8 cellular contexts compared by ENCODE assay signal in the genomic region with DNA sequence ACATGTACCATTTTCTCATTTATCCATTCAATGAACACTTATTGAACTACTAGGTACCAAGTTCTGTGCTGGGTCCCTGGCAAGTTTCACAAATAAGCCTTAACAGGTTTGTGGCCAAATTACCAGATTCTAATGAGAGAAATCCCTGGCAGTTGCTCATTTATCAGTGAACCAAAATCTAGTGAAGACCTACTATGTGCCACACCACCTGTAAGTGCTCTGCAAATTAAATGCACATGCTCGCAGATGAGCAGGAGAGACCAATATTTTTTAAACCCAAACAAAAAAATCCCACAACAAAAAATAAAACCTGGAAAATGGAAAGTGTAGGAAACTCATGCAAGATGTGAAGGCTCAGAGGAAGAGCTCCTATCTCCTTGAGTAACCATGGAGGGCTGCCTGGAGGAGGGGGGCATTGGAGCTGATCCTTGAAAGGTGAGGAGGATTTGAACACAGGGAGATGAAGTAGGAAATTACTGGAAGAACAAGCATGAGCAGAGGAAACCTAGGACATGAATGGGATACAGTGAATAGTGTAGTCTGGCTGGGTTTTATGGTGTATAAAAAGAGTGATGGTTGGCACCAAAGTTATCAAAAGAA. TPM values are rescaled to one million over a fixed set of nuclear protein-coding genes. Genes with fewer than 3 reads are reported as not detected.
"Had no signal": no experiment of that assay in that cellular context is flagged by ENCODE, and none has a peak within 500 bp of the region (broad histone marks: within the 10 kb centered on the region; RNA-seq: fewer than 3 reads in every experiment).

No MANE protein-coding gene starts in this region.

- H3K4me2 ChIP-seq: KMS-11 had no signal

- H3K27ac ChIP-seq: HL-60, KMS-11 had no signal

- DNase-seq: IMR-90, KBM-7, KG1 had no signal

- H3K9ac ChIP-seq: KMS-11 had no signal

RNA-seq across cellular contexts. Expression of a gene that starts 48.9 kb away (rescaled TPM):
- total RNA-seq: HT-29, HT1080, IMR-90 had no signal
- polyA plus RNA-seq: IgD-negative memory B cell, IMR-90 had no signal
